In genomic region chr2:102261467-102261866, GRCh38 we compare ENCODE assay signal across 27 cellular contexts. TPM values are rescaled to one million over a fixed set of nuclear protein-coding genes. Genes with fewer than 3 reads are reported as not detected.
DNase-seq lines count a peak whose midpoint lies in the region; ATAC-seq, FAIRE-seq and TF ChIP-seq lines count a peak whose summit lies in the region.
"Had no signal": no experiment of that assay in that cellular context is flagged by ENCODE, and none has a peak within 500 bp of the region (broad histone marks: within the 10 kb centered on the region; RNA-seq: fewer than 3 reads in every experiment).

No MANE protein-coding gene starts in this region.

- no peak overlapping the region for H4K5ac ChIP-seq in IMR-90 (ENCODE audit: low read depth, low read length)

- H2BK15ac ChIP-seq in IMR-90 (ENCODE audit: low read depth, low read length), result peak overlapping the region; percentile 54; the same call in 1 of the 3 replicates

- in situ Hi-C loops in IMR-90 (cut with MboI; ENCODE audit: low sequenced_read_pairs), result no loop called here

- H3K56ac ChIP-seq in IMR-90 (ENCODE audit: extremely low read depth, insufficient read depth, low read length), result no peak overlapping the region

- H2BK120ac ChIP-seq in IMR-90 (ENCODE audit: low read depth, low read length), result peak overlapping the region; percentile 11; the same call in 1 of the 2 replicates

- no peak overlapping the region for H3K18ac ChIP-seq in IMR-90 (ENCODE audit: low read depth, low read length)

- no peak overlapping the region for H3K9ac ChIP-seq in IMR-90 (ENCODE audit: low read depth, low read length)
- H3K9ac ChIP-seq: BLaER1 treated with 17β-estradiol and CSF1 and Interleukin-3, amounts not matched to agents 10 nM and 100 nM; GM23248 had no signal

- H3K4ac ChIP-seq in IMR-90 (ENCODE audit: low read depth, low read length), result no peak overlapping the region

- no peaks in the 10 kb centered on the region for H3K79me1 ChIP-seq in IMR-90 (ENCODE audit: low read depth in 1 of 2, low read length in 2 of 2)

- H3K23ac ChIP-seq in IMR-90 (ENCODE audit: low read depth, low read length), result no peak overlapping the region

- H3K4me1 ChIP-seq in IMR-90 (ENCODE audit: control insufficient read depth, insufficient read depth, low read length), result peaks cover 11% of the 10 kb centered on the region
- H3K4me1 ChIP-seq in spleen, result peaks cover 0 to 43% (median 9%) of the 10 kb centered on the region in 6 donors
- H3K4me1 ChIP-seq: BE2C had no signal

- H2BK20ac ChIP-seq in IMR-90 (ENCODE audit: low read depth, low read length), result peak overlapping the region; percentile 41; the same call in 1 of the 2 replicates

- no peak overlapping the region for H3K4me2 ChIP-seq in IMR-90 (ENCODE audit: low read depth, low read length)
- H3K4me2 ChIP-seq: A549 had no signal

- ATAC-seq in IMR-90 (ENCODE audit: low read depth), result no peak
- ATAC-seq: A549, GM12878 had no signal

- H3K14ac ChIP-seq in IMR-90 (replicated peaks; ENCODE audit: low read depth, low read length), result no peak overlapping the region

- no peak for DNase-seq in activated CD4-positive, alpha-beta memory T cell treated with anti-CD3 and anti-CD28 coated beads, Interleukin-2, amount 10 ng/mL, durations not matched to agents 7 days and 5 days
- DNase-seq in activated CD4-positive, alpha-beta memory T cell treated with anti-CD3 and anti-CD28 coated beads for 36 hours, result no peak
- no peak for DNase-seq in IMR-90
- no peak for DNase-seq in bronchial epithelial cell (ENCODE audit: low read depth)
- no peak for DNase-seq in spleen
- DNase-seq in NCI-H187 treated with DMSO at 0.1 percent for 48 hours (lab: John Stamatoyannopoulos, UW), result no peak
- no peak for DNase-seq in stimulated activated CD4-positive, alpha-beta T cell treated with anti-CD3 and anti-CD28 coated beads, Interleukin-4, amount 100 ng/mL, for 24 hours
- DNase-seq: ACHN; AML-193; BE2C; CD4-positive, alpha-beta T cell; DMS 273 treated with DMSO at 0.1 percent for 48 hours; DMS79; EL; GDM1; GM23248; H7; HCEC 1CT had no signal

- no peak overlapping the region for H2AFZ ChIP-seq in IMR-90 (replicated peaks; ENCODE audit: low read length, poor library complexity)
- H2AFZ ChIP-seq: GM23248 had no signal

- WGBS in IMR-90 (ENCODE audit: extremely low coverage in 2 of 2, insufficient read length in 1 of 2), 2 experiments, result 100% methylated on average over 2 of the region's 4 CpGs; no CpG with 5 or more reads in 1 of the 2 experiments
- WGBS in spleen, 5 donors, result 82 to 92% (median 88%) methylated on average over 4 of the region's 4 CpGs

- peak overlapping the region; percentile 6; the same call in 1 of the 2 replicates for H4K91ac ChIP-seq in IMR-90 (ENCODE audit: insufficient read depth, low read depth, low read length)

- H3K9me3 ChIP-seq in IMR-90 (ENCODE audit: control insufficient read depth, insufficient read depth, low read length) (no peaks in the 10 kb centered on the region), spleen (no peaks in the 10 kb centered on the region)
- H3K9me3 ChIP-seq: A549, BE2C had no signal

- peaks cover 23% of the 10 kb centered on the region for H3K36me3 Mint-ChIP-seq in activated CD4-positive, alpha-beta memory T cell treated with anti-CD3 and anti-CD28 coated beads, Interleukin-2, amount 10 ng/mL, durations not matched to agents 7 days and 5 days (ENCODE audit: low read depth)
- H3K36me3 Mint-ChIP-seq in activated CD4-positive, alpha-beta memory T cell treated with anti-CD3 and anti-CD28 coated beads for 36 hours, result no peaks in the 10 kb centered on the region

- no peak overlapping the region for H2BK5ac ChIP-seq in IMR-90 (ENCODE audit: low read depth, low read length, poor library complexity, severe bottlenecking)

- dilution Hi-C loops in IMR-90 (cut with HindIII; ENCODE audit: low sequenced_read_pairs, unreplicated experiment), result no loop called here

- no peak for TF ChIP-seq CTCF in IMR-90 (conservative IDR thresholded peaks at IDR 0.05; ENCODE audit: low read depth, low read length)
- TF ChIP-seq CTCF in bronchial epithelial cell (IDR thresholded peaks at IDR 0.05; ENCODE audit: insufficient read depth, low read length, severe bottlenecking), result no peak
- TF ChIP-seq CTCF in spleen (IDR thresholded peaks at IDR 0.05 in 8 of 11, conservative IDR thresholded peaks at IDR 0.05 in 3 of 11), result no peak

- H3K4me3 ChIP-seq in IMR-90 (ENCODE audit: insufficient read depth, low read depth, low read length) (no peak overlapping the region), bronchial epithelial cell (ENCODE audit: low read depth, low read length) (no peak overlapping the region), spleen (no peak overlapping the region)
- H3K4me3 ChIP-seq: A549; BLaER1 treated with 17β-estradiol and CSF1 and Interleukin-3, amounts not matched to agents 10 nM and 100 nM; GM12878; GM23248 had no signal

- intact Hi-C loops in activated CD4-positive, alpha-beta memory T cell treated with anti-CD3 and anti-CD28 coated beads for 36 hours (cut with micrococcal nuclease), result no loop called here
- intact Hi-C loops in IMR-90 (cut with micrococcal nuclease) (no loop called here), spleen (cut with DNase I; ENCODE audit: low total_unique reads) (no loop called here)

- no peaks in the 10 kb centered on the region for H3K27me3 Mint-ChIP-seq in activated CD4-positive, alpha-beta memory T cell treated with anti-CD3 and anti-CD28 coated beads, Interleukin-2, amount 10 ng/mL, durations not matched to agents 7 days and 5 days
- H3K27me3 Mint-ChIP-seq in activated CD4-positive, alpha-beta memory T cell treated with anti-CD3 and anti-CD28 coated beads for 36 hours, result no peaks in the 10 kb centered on the region
- H3K27me3 Mint-ChIP-seq: CD4-positive, alpha-beta T cell; CD8-positive, alpha-beta memory T cell had no signal

- no peak overlapping the region for H3K4me3 Mint-ChIP-seq in activated CD4-positive, alpha-beta memory T cell treated with anti-CD3 and anti-CD28 coated beads, Interleukin-2, amount 10 ng/mL, durations not matched to agents 7 days and 5 days
- H3K4me3 Mint-ChIP-seq in activated CD4-positive, alpha-beta memory T cell treated with anti-CD3 and anti-CD28 coated beads for 36 hours, result no peak overlapping the region
- H3K4me3 Mint-ChIP-seq: CD14-positive monocyte; CD4-positive, alpha-beta T cell; CD8-positive, alpha-beta memory T cell had no signal

- no peak overlapping the region for H2AK9ac ChIP-seq in IMR-90 (replicated peaks; ENCODE audit: low read depth, low read length, poor library complexity)

- CTCF ChIA-PET in activated CD4-positive, alpha-beta memory T cell treated with anti-CD3 and anti-CD28 coated beads, Interleukin-2, amount 10 ng/mL, durations not matched to agents 7 days and 5 days (lab: Charles Lee), result interaction anchor here (1.2 kb wide), 3 partner anchors 9 to 95 kb away, joined by 3 to 5 read pairs (median 4); no protein-coding TSS in a partner anchor
- CTCF ChIA-PET in activated CD4-positive, alpha-beta memory T cell treated with anti-CD3 and anti-CD28 coated beads for 36 hours (lab: Charles Lee), result interaction anchor here (0.6 to 1.7 kb wide), 5 partner anchors 8 to 182 kb away, joined by 3 to 5 read pairs (median 3); no protein-coding TSS in a partner anchor
- CTCF ChIA-PET in IMR-90 (lab: Yijun Ruan, JAX), result no interaction called here

- POLR2A ChIA-PET in activated CD4-positive, alpha-beta memory T cell treated with anti-CD3 and anti-CD28 coated beads, Interleukin-2, amount 10 ng/mL, durations not matched to agents 7 days and 5 days (lab: Charles Lee), result interaction anchor here (2.1 kb wide), 1 partner anchor 16 kb away, joined by 13 read pairs; no protein-coding TSS in a partner anchor
- POLR2A ChIA-PET in activated CD4-positive, alpha-beta memory T cell treated with anti-CD3 and anti-CD28 coated beads for 36 hours (lab: Charles Lee), result interaction anchor here (0.6 kb wide), 1 partner anchor 249 kb away, joined by 3 read pairs; no protein-coding TSS in a partner anchor
- POLR2A ChIA-PET in IMR-90 (lab: Charles Lee; ENCODE audit: unreplicated experiment), result no interaction called here

- TF ChIP-seq RAD21 in IMR-90 (IDR thresholded peaks at IDR 0.05; ENCODE audit: low read length), result no peak

- H4K8ac ChIP-seq in IMR-90 (ENCODE audit: low read depth in 2 of 2, low read length in 2 of 2), result no peak overlapping the region

- peaks cover 24% of the 10 kb centered on the region for H3K9me3 Mint-ChIP-seq in activated CD4-positive, alpha-beta memory T cell treated with anti-CD3 and anti-CD28 coated beads, Interleukin-2, amount 10 ng/mL, durations not matched to agents 7 days and 5 days
- no peaks in the 10 kb centered on the region for H3K9me3 Mint-ChIP-seq in activated CD4-positive, alpha-beta memory T cell treated with anti-CD3 and anti-CD28 coated beads for 36 hours
- H3K9me3 Mint-ChIP-seq: CD4-positive, alpha-beta T cell; CD8-positive, alpha-beta memory T cell had no signal

- no peaks in the 10 kb centered on the region for H4K20me1 ChIP-seq in IMR-90 (ENCODE audit: insufficient read depth, low read length)
- H4K20me1 ChIP-seq: BLaER1 treated with 17β-estradiol and CSF1 and Interleukin-3, amounts not matched to agents 10 nM and 100 nM had no signal

- H3K36me3 ChIP-seq in IMR-90 (ENCODE audit: control insufficient read depth, insufficient read depth, low read length), result no peaks in the 10 kb centered on the region
- H3K36me3 ChIP-seq in bronchial epithelial cell (ENCODE audit: control insufficient read depth, insufficient read depth, low read length), result no peaks in the 10 kb centered on the region
- no peaks in the 10 kb centered on the region for H3K36me3 ChIP-seq in spleen
- H3K36me3 ChIP-seq: BE2C; BLaER1 treated with 17β-estradiol and CSF1 and Interleukin-3, amounts not matched to agents 10 nM and 100 nM had no signal

- BruUV-seq in IMR-90 (replicated peaks; lab: Mats Ljungman, UMichigan), result no TSS peak

- peak overlapping the region; percentile 70; the same call in 1 of the 2 replicates for H2AK5ac ChIP-seq in IMR-90 (ENCODE audit: low read depth, low read length)

- H3K27me3 ChIP-seq in IMR-90 (ENCODE audit: control insufficient read depth, insufficient read depth, low read length) (no peaks in the 10 kb centered on the region), bronchial epithelial cell (ENCODE audit: control insufficient read depth, insufficient read depth, low read length) (no peaks in the 10 kb centered on the region), spleen (replicated peaks in 1 of 7) (no peaks in the 10 kb centered on the region)
- H3K27me3 ChIP-seq: BE2C; BLaER1 treated with 17β-estradiol and CSF1 and Interleukin-3, amounts not matched to agents 10 nM and 100 nM had no signal

- FAIRE-seq in bronchial epithelial cell (lab: Jason Lieb, UNC), result peak; percentile 23
- FAIRE-seq: A549, D721Med, GM12878, GM19239, H1 had no signal

- no peak for TF ChIP-seq POLR2A in IMR-90 (IDR thresholded peaks at IDR 0.05; ENCODE audit: low read depth, low read length)
- TF ChIP-seq POLR2A in spleen (IDR thresholded peaks at IDR 0.05), result no peak

- H3K27ac ChIP-seq in IMR-90 (ENCODE audit: insufficient read depth, low read length) (no peak overlapping the region), spleen (peak overlapping the region in 5 of 8 donors; percentile 11 to 89 (median 75))
- H3K27ac ChIP-seq: 22Rv1, A549, GM23248 had no signal

- peaks cover 43% of the 10 kb centered on the region for H3K4me1 Mint-ChIP-seq in activated CD4-positive, alpha-beta memory T cell treated with anti-CD3 and anti-CD28 coated beads, Interleukin-2, amount 10 ng/mL, durations not matched to agents 7 days and 5 days
- peaks cover 33% of the 10 kb centered on the region for H3K4me1 Mint-ChIP-seq in activated CD4-positive, alpha-beta memory T cell treated with anti-CD3 and anti-CD28 coated beads for 36 hours (ENCODE audit: low read depth)

- peak overlapping the region; percentile 11 for H3K27ac Mint-ChIP-seq in activated CD4-positive, alpha-beta memory T cell treated with anti-CD3 and anti-CD28 coated beads, Interleukin-2, amount 10 ng/mL, durations not matched to agents 7 days and 5 days
- no peak overlapping the region for H3K27ac Mint-ChIP-seq in activated CD4-positive, alpha-beta memory T cell treated with anti-CD3 and anti-CD28 coated beads for 36 hours
- H3K27ac Mint-ChIP-seq: CD14-positive monocyte; CD4-positive, alpha-beta T cell had no signal

- H3K9me1 ChIP-seq in IMR-90 (ENCODE audit: insufficient read depth, low read length), result peaks cover 9% of the 10 kb centered on the region

RNA-seq across cellular contexts. Expression of gene IL1RL1, which starts 49.9 kb away (rescaled TPM):
- under 1 TPM; 0.58 to 0.71 TPM for total RNA-seq in activated CD4-positive, alpha-beta memory T cell treated with anti-CD3 and anti-CD28 coated beads, Interleukin-2, amount 10 ng/mL, durations not matched to agents 7 days and 5 days
- 1 to 10 TPM; 1.3 TPM for total RNA-seq in activated CD4-positive, alpha-beta memory T cell treated with anti-CD3 and anti-CD28 coated beads for 36 hours
- total RNA-seq in IMR-90 (2012; rRNA removed) (under 0.01 TPM in 2 replicates), bronchial epithelial cell (65.8 and 162 TPM in 2 replicates), spleen (10 to 100 TPM in 1 of 7 donors, 1 to 10 TPM in 5, under 1 TPM in 1; 0.57 to 19.6 (median 2.2) TPM)
- polyA plus RNA-seq in IMR-90 (2012; rRNA removed) (0.14 TPM in 1 of 2 replicates, not detected in the other), spleen (under 1 TPM; 0.11 to 0.56 (median 0.16) TPM)
- 0.01 TPM in 1 of 2 replicates, not detected in the other for polyA plus RNA-seq in IMR-90 (2012; cell fraction: cytosol; rRNA removed)
- polyA plus RNA-seq in IMR-90 (2012; cell fraction: nucleus; rRNA removed; ENCODE audit: low replicate concordance), result 0.02 and 0.21 TPM in 2 replicates
- total RNA-seq: CD4-positive, alpha-beta T cell; GM23248; H1; H7 had no signal
- polyA plus RNA-seq: CD14-positive monocyte, H1 had no signal
